Comparison of ENCODE assay signal across 1 cellular context in genomic region chr3:73608805-73609641, GRCh38.
TF ChIP-seq lines count a peak whose summit lies in the region.

No MANE protein-coding gene starts in this region.

TF ChIP-seq in WTC11, 78 proteins besides CTCF, POLR2A, EP300 and RAD21 (continued from another document):
- TF ChIP-seq ZNF425 (CRISPR knock-in tag; conservative IDR thresholded peaks at IDR 0.05), result no peak
- TF ChIP-seq RELA (CRISPR knock-in tag; IDR thresholded peaks at IDR 0.05; ENCODE audit: borderline replicate concordance), result no peak
- no peak for TF ChIP-seq ATF3 (CRISPR knock-in tag; conservative IDR thresholded peaks at IDR 0.05)
- no peak for TF ChIP-seq MAX (CRISPR knock-in tag; IDR thresholded peaks at IDR 0.05)
- no peak for TF ChIP-seq USF1 (CRISPR knock-in tag; IDR thresholded peaks at IDR 0.05)
- TF ChIP-seq PRDM15 (CRISPR knock-in tag; IDR thresholded peaks at IDR 0.05), result no peak
- TF ChIP-seq ZNF232 (CRISPR knock-in tag; IDR thresholded peaks at IDR 0.05), result no peak
